Comparison of ENCODE assay signal across 30 cellular contexts in genomic region chr9:110293246-110293645, GRCh38. TPM values are rescaled to one million over a fixed set of nuclear protein-coding genes. Genes with fewer than 3 reads are reported as not detected.
"Had no signal": no experiment of that assay in that cellular context is flagged by ENCODE, and none has a peak within 500 bp of the region (broad histone marks: within the 10 kb centered on the region; RNA-seq: fewer than 3 reads in every experiment).

No MANE protein-coding gene starts in this region.

- DNase-seq: activated B cell treated with CpG ODN at 0.5 μM for 24 hours; activated CD4-positive, alpha-beta memory T cell treated with anti-CD3 and anti-CD28 coated beads for 36 hours; activated CD4-positive, alpha-beta T cell treated with anti-CD3 and anti-CD28 coated beads for 4 hours; activated CD4-positive, alpha-beta T cell treated with anti-CD3 and anti-CD28 coated beads, Interleukin-2, amount 50 U/mL, for 1 hour; activated CD4-positive, CD25-positive, alpha-beta regulatory T cell treated with anti-CD3 and anti-CD28 coated beads, Interleukin-2, amount 50 U/mL, for 72 hours; activated CD8-positive, alpha-beta memory T cell treated with anti-CD3 and anti-CD28 coated beads, Interleukin-2, amount 50 U/mL, for 4 hours; activated effector memory CD4-positive, alpha-beta T cell treated with Interleukin-2 at 50 U/mL for 16 hours; activated naive CD4-positive, alpha-beta T cell treated with anti-CD3 and anti-CD28 coated beads, Interleukin-2, amount 10 ng/mL, durations not matched to agents 7 days and 5 days; activated naive CD8-positive, alpha-beta T cell treated with anti-CD3 and anti-CD28 coated beads, Interleukin-2, amount 50 U/mL, for 24 hours; activated T-cell treated with anti-CD3 and anti-CD28 coated beads, Interleukin-2, amount 50 U/mL, for 48 hours; anterior cingulate cortex; brain microvascular endothelial cell; NCI-H1105; NCI-H1417 treated with DMSO at 0.1 percent for 48 hours; NCI-H1930; NCI-H2081 treated with DMSO at 0.1 percent for 48 hours; NCI-H345; NCI-H524 treated with DMSO at 0.1 percent for 48 hours; SW 1271; T-helper 1 cell; T-helper 2 cell; T-helper 9 cell had no signal

- H3K27ac ChIP-seq: brain microvascular endothelial cell, VCaP had no signal

- FAIRE-seq: K562 had no signal

- H3K27me3 ChIP-seq: brain microvascular endothelial cell had no signal

- ATAC-seq: activated naive CD8-positive, alpha-beta T cell treated with anti-CD3 and anti-CD28 coated beads, Interleukin-2, amount 50 U/mL, for 24 hours; K562; Panc1; Right ventricle myocardium inferior had no signal

- H3K36me3 ChIP-seq: brain microvascular endothelial cell had no signal

- H3K4me3 ChIP-seq: K562 had no signal

RNA-seq across cellular contexts. Expression of gene TXNDC8, which starts 44.4 kb away (rescaled TPM):
- total RNA-seq: activated B cell treated with CpG ODN at 0.5 μM for 24 hours; activated CD4-positive, alpha-beta memory T cell treated with anti-CD3 and anti-CD28 coated beads for 36 hours; cardiac septum; K562; M059J; NCI-H460; Right ventricle myocardium inferior; RPMI7951 had no signal
- polyA plus RNA-seq: K562 had no signal
